ENCODE assay signal across 8 cellular contexts in the genomic region with DNA sequence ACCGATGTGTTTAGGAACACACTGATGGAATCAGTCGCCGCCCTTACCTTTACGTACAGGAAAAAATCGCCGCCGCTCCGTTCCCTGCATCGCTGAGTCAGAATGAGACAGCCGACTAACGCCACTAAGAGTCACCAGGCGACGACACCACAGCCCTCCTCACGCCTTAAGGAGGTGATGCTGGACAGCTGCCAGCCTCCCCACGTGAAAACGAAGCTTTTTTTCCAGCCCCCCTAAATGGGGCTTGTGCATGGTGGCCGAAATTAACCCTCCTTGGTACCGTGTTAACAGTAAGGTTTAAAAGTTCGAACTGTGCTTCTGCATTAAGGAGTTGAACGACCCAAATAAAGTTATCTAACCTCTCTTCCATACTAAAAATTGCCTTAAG. TPM values are rescaled to one million over a fixed set of nuclear protein-coding genes. Genes with fewer than 3 reads are reported as not detected.
DNase-seq lines count a peak whose midpoint lies in the region; ATAC-seq, FAIRE-seq and TF ChIP-seq lines count a peak whose summit lies in the region.

No MANE protein-coding gene starts in this region.

- no peaks in the 10 kb centered on the region for H3K27me3 ChIP-seq in PC-9 (ENCODE audit: insufficient read depth, low read depth)
- no peaks in the 10 kb centered on the region for H3K27me3 ChIP-seq in pancreas
- no peaks in the 10 kb centered on the region for H3K27me3 ChIP-seq in transverse colon

- H3K36me3 ChIP-seq in PC-9 (ENCODE audit: low read depth) (peaks cover 41% of the 10 kb centered on the region), pancreas (peaks cover 0 to 14% (median 9%) of the 10 kb centered on the region in 3 donors), transverse colon (peaks cover 0 to 26% (median 7%) of the 10 kb centered on the region in 4 donors)

- TF ChIP-seq POLR2A in transverse colon (IDR thresholded peaks at IDR 0.05) = no peak

- FAIRE-seq in pancreas (lab: Jason Lieb, UNC) = no peak

- H3K4me3 ChIP-seq in PC-9 (peak overlapping the region; percentile 85), pancreas (peak overlapping the region; percentile 75 to 92 (median 80)), transverse colon (peak overlapping the region; percentile 82 to 95 (median 88))

- intact Hi-C loops in PC-9 (cut with micrococcal nuclease; ENCODE audit: unreplicated experiment) = loop anchor here (2.0 kb wide), 1 partner anchor 458 kb away; no protein-coding TSS in a partner anchor
- intact Hi-C loops in pancreas (cut with DNase I) = no loop called here
- intact Hi-C loops in transverse colon (cut with DNase I; ENCODE audit: low total_unique reads) = no loop called here

- H3K9me3 ChIP-seq in PC-9 (ENCODE audit: insufficient read depth, low read depth) (no peaks in the 10 kb centered on the region), pancreas (no peaks in the 10 kb centered on the region), transverse colon (no peaks in the 10 kb centered on the region)

- peak overlapping the region; percentile 95 for H3K27ac ChIP-seq in PC-9
- H3K27ac ChIP-seq in pancreas = peak overlapping the region; percentile 77 to 92 (median 84)
- peak overlapping the region; percentile 87 to 95 (median 92) for H3K27ac ChIP-seq in transverse colon

- DNase-seq in NCI-H1417 (lab: John Stamatoyannopoulos, UW) (peak in 2 of 3 experiments; percentile 29 to 63), NCI-H1417 treated with DMSO at 0.1 percent for 48 hours (lab: John Stamatoyannopoulos, UW) (no peak), PC-9 (peak; percentile 63 to 80), globus pallidus (ENCODE audit: low spot score) (peak; percentile 26), pancreas (peak; percentile 31 to 68 (median 50)), transverse colon (peak; percentile 63)
- peak; percentile 46 for DNase-seq in activated T-helper 9 cell treated with anti-CD3 and anti-CD28 coated beads, Interleukin-2, amount 50 U/mL, for 16 hours (ENCODE audit: low read depth)

- H3F3A ChIP-seq in PC-9 (ENCODE audit: insufficient read depth, low read depth) = peaks cover 90% of the 10 kb centered on the region

- TF ChIP-seq CTCF in PC-9 (conservative IDR thresholded peaks at IDR 0.05) (no peak), pancreas (IDR thresholded peaks at IDR 0.05) (no peak), transverse colon (IDR thresholded peaks at IDR 0.05) (no peak)

- ATAC-seq in HG02884 (IDR thresholded peaks at IDR 0.05; ENCODE audit: unreplicated experiment) (peak; percentile 52), pancreas (peak; percentile 61 to 83 (median 69))

- CTCF ChIA-PET in PC-9 (lab: Charles Lee) = interaction anchor here (1.2 kb wide), 1 partner anchor 31 kb away, joined by 7 read pairs; a partner anchor contains a TSS

- no peak for TF ChIP-seq EP300 in transverse colon (IDR thresholded peaks at IDR 0.05; ENCODE audit: low read depth)

- H3K9me2 ChIP-seq in PC-9 (ENCODE audit: insufficient read depth) = no peaks in the 10 kb centered on the region

- peak overlapping the region; percentile 83 for H3K4me2 ChIP-seq in PC-9

- H3K4me1 ChIP-seq in PC-9 (replicated peaks; ENCODE audit: insufficient read depth) = peaks cover 29% of the 10 kb centered on the region
- peaks cover 0 to 27% (median 14%) of the 10 kb centered on the region in 3 donors for H3K4me1 ChIP-seq in pancreas
- H3K4me1 ChIP-seq in transverse colon = peaks cover 10 to 34% (median 21%) of the 10 kb centered on the region in 4 donors

- WGBS in pancreas, 2 donors = 0% methylated on average over 20 of the region's 20 CpGs
- 0 to 1% methylated on average over 1 to 20 of the region's 20 CpGs for WGBS in transverse colon (ENCODE audit: low coverage in 1 of 2), 2 donors

- peaks cover 39% of the 10 kb centered on the region for H4K20me1 ChIP-seq in PC-9 (ENCODE audit: insufficient read depth)

- BruUV-seq in PC-9 (replicated peaks; lab: Mats Ljungman, UMichigan) = no TSS peak

- H2AFZ ChIP-seq in PC-9 = peak overlapping the region; percentile 87

- peaks cover 61% of the 10 kb centered on the region for H3K79me2 ChIP-seq in PC-9 (ENCODE audit: low read depth)

- POLR2A ChIA-PET in PC-9 (lab: Charles Lee; ENCODE audit: unreplicated experiment) = interaction anchor here (0.6 to 1.5 kb wide), 4 partner anchors 86 to 1163 kb away, joined by 3 to 12 read pairs (median 4); no protein-coding TSS in a partner anchor

- in situ Hi-C loops in transverse colon (cut with MboI; ENCODE audit: low pct_ligation_motif_present in 1 of 4, low pct_unique_long_range_greater_than_20kb in 1 of 4, low sequenced_read_pairs in 3 of 4) = no loop called here

RNA-seq across cellular contexts. Expression of a gene that starts 0.5 kb away (rescaled TPM):
- 85.7 and 93.4 TPM in 2 replicates for total RNA-seq in PC-9 (2021)
- 10 to 100 TPM; 15.7 to 24.3 (median 20.5) TPM for total RNA-seq in pancreas
- 10 to 100 TPM; 26.4 to 39.2 TPM for polyA plus RNA-seq in pancreas
- total RNA-seq in transverse colon = 10 to 100 TPM in 3 of 4 donors, 1 to 10 TPM in 1; 3.0 to 37.6 (median 24.2) TPM

RNA-seq across cellular contexts. Expression of a gene that starts 30.7 kb away (rescaled TPM):
- total RNA-seq in PC-9 (2021) (270 and 272 TPM in 2 replicates), pancreas (1 to 10 TPM; 3.9 to 9.6 (median 6.7) TPM), transverse colon (10 to 100 TPM in 2 of 4 donors, 1 to 10 TPM in 2; 6.0 to 12.5 (median 10.0) TPM)
- polyA plus RNA-seq in pancreas = 10 to 100 TPM in 1 of 2 donors, 1 to 10 TPM in 1; 2.1 to 10.4 TPM

Comparison
In these comparisons a context has a peak if more than half of its experiments do, and no peak if none do; other contexts are left out.
1. RNA of a gene that starts 30.7 kb away (total RNA-seq): 270 to 272 TPM in PC-9; 6.0 to 12.5 TPM in transverse colon and 3.9 to 9.6 TPM in pancreas; every median in the first group is over 10 times any median in the second.
2. Peak in every context shown above with its lines, with median percentiles within 50 percentile points of each other: H3K27ac ChIP-seq and H3K4me3 ChIP-seq.